Comparison of ENCODE assay signal across 16 cellular contexts in genomic region chr15:77096131-77096530, GRCh38. TPM values are rescaled to one million over a fixed set of nuclear protein-coding genes. Genes with fewer than 3 reads are reported as not detected.
DNase-seq lines count a peak whose midpoint lies in the region; ATAC-seq and TF ChIP-seq lines count a peak whose summit lies in the region.
"Had no signal": no experiment of that assay in that cellular context is flagged by ENCODE, and none has a peak within 500 bp of the region (broad histone marks: within the 10 kb centered on the region; RNA-seq: fewer than 3 reads in every experiment).

No MANE protein-coding gene starts in this region.

- no peaks in the 10 kb centered on the region for H4K20me1 ChIP-seq in osteoblast (ENCODE audit: insufficient read depth, low read length)
- H4K20me1 ChIP-seq: BLaER1 had no signal

- no peak for TF ChIP-seq CTCF in osteoblast (IDR thresholded peaks at IDR 0.05; ENCODE audit: extremely low read depth, low read depth, low read length)

- no peak overlapping the region for H3K4me2 ChIP-seq in osteoblast (ENCODE audit: insufficient read depth, low read length)
- H3K4me2 ChIP-seq: BLaER1, GM23338 had no signal

- H3K9me3 ChIP-seq in osteoblast (ENCODE audit: low read depth, low read length), result no peaks in the 10 kb centered on the region
- H3K9me3 ChIP-seq: BLaER1 had no signal

- no peak for ATAC-seq in HG02870 (IDR thresholded peaks at IDR 0.05; ENCODE audit: unreplicated experiment)
- ATAC-seq: GM23338 had no signal

- H3K27ac ChIP-seq in osteoblast (ENCODE audit: low read depth, low read length), result no peak overlapping the region
- H3K27ac ChIP-seq: 22Rv1, BLaER1 had no signal

- H3K4me1 ChIP-seq in osteoblast (ENCODE audit: insufficient read depth, low read length), result no peaks in the 10 kb centered on the region

- no peaks in the 10 kb centered on the region for H3K79me2 ChIP-seq in osteoblast (ENCODE audit: insufficient read depth, low read length)

- no peaks in the 10 kb centered on the region for H3K27me3 ChIP-seq in osteoblast (ENCODE audit: insufficient read depth, low read length)
- H3K27me3 ChIP-seq: BLaER1 had no signal

- no peak overlapping the region for H3K4me3 ChIP-seq in osteoblast (ENCODE audit: insufficient read depth, low read length)
- H3K4me3 ChIP-seq: BLaER1, GM23338 had no signal

- peak; percentile 27 for DNase-seq in NCI-H82 treated with DMSO at 0.1 percent for 48 hours (lab: John Stamatoyannopoulos, UW; ENCODE audit: unreplicated experiment)
- no peak for DNase-seq in NCI-H82 (lab: John Stamatoyannopoulos, UW)
- DNase-seq in amniotic epithelial cell (ENCODE audit: low read depth), result peak; percentile 57
- peak; percentile 51 for DNase-seq in osteoblast (ENCODE audit: insufficient read length, low spot score, missing footprints)
- no peak for DNase-seq in NK-92 (lab: John Stamatoyannopoulos, UW; ENCODE audit: unreplicated experiment)
- DNase-seq in NCI-H1048 (lab: John Stamatoyannopoulos, UW), result no peak
- DNase-seq: AML-193; CD8-positive, alpha-beta memory T cell; DMS53; GF-D8; H7; IMR-90 had no signal

- no peak overlapping the region for H2AFZ ChIP-seq in osteoblast (ENCODE audit: low read length)
- H2AFZ ChIP-seq: GM23338 had no signal

- H3K36me3 ChIP-seq in osteoblast (ENCODE audit: insufficient read depth, low read length), result no peaks in the 10 kb centered on the region
- H3K36me3 ChIP-seq: BLaER1 had no signal

RNA-seq across cellular contexts. Expression of gene TSPAN3, which starts 25.2 kb away (rescaled TPM):
- 203 and 235 TPM in 2 replicates for total RNA-seq in osteoblast

Comparison
In these comparisons a context has a peak if more than half of its experiments do, and no peak if none do; other contexts are left out.
1. DNase-seq: peak in NCI-H82 treated with DMSO at 0.1 percent for 48 hours (single experiment), amniotic epithelial cell (single experiment) and osteoblast (single experiment); none in NCI-H82 (single experiment), NK-92 (single experiment) and NCI-H1048 (single experiment).